15 cellular contexts compared by ENCODE assay signal in the genomic region with DNA sequence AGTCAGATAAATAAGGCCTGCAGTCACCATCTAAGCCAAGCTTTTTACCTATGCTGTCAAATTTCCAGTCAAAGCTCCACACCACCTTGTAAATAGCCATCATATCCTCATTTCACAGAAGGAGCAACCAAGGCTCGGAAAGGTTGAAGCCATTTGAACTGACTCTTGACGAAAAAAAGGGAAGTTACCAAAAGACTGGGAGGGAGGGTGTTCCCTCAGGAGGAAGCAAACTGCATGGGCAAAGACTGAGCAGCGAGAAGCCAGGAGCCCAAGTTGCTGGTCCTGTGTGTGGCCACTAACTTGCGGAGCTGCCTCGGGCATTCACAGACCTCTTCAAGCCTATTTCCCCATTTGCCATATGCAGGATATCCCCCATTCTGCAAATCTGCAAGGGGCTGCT.
"Had no signal": no experiment of that assay in that cellular context is flagged by ENCODE, and none has a peak within 500 bp of the region (broad histone marks: within the 10 kb centered on the region; RNA-seq: fewer than 3 reads in every experiment).

No MANE protein-coding gene starts in this region.

- H3K27ac ChIP-seq: neutrophil, tibial artery, VCaP had no signal

- ATAC-seq: activated CD4-positive, alpha-beta T cell treated with anti-CD3 and anti-CD28 coated beads for 36 hours; activated CD8-positive, alpha-beta T cell treated with anti-CD3 and anti-CD28 coated beads, Interleukin-2, amount 10 ng/mL, durations not matched to agents 7 days and 5 days; left colon; mucosa of descending colon; naive thymus-derived CD8-positive, alpha-beta T cell; right cardiac atrium; stimulated activated memory B cell treated with anti-CD40 and anti-IgM and Interleukin-4, amounts not matched to agents 10 μg/mL and 1 μg/mL and 100 μg/mL, for 72 hours had no signal

- DNase-seq: activated CD4-positive, alpha-beta T cell treated with anti-CD3 and anti-CD28 coated beads for 36 hours; activated CD8-positive, alpha-beta memory T cell treated with anti-CD3 and anti-CD28 coated beads, Interleukin-2, amount 50 U/mL, for 48 hours; activated CD8-positive, alpha-beta T cell treated with anti-CD3 and anti-CD28 coated beads, Interleukin-2, amount 10 ng/mL, durations not matched to agents 7 days and 5 days; activated naive CD4-positive, alpha-beta T cell; foreskin melanocyte; left colon; mucosa of descending colon; naive thymus-derived CD8-positive, alpha-beta T cell; right cardiac atrium; small intestine; T-helper 2 cell; tibial artery had no signal
